ENCODE assay signal across 19 cellular contexts in the genomic region with DNA sequence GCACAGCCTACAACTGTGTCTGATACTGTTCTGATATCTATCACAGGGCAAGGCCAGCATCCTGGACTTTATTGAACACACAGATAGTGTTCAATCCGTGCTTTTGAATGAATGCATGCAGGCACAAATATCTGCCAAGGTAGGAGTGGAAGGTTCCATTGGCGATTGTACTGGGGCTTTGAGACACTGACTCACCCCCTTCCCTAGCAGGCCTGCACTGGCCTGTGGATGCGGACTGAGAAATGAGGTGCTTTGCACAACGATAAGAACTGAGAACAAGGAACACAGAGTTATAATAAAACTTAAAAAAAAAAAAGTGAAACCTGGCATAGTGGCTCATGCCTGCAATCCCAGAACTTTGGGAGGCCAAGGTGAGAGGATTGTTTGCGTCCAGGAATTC.
DNase-seq lines count a peak whose midpoint lies in the region; ATAC-seq, FAIRE-seq and TF ChIP-seq lines count a peak whose summit lies in the region.
"Had no signal": no experiment of that assay in that cellular context is flagged by ENCODE, and none has a peak within 500 bp of the region (broad histone marks: within the 10 kb centered on the region; RNA-seq: fewer than 3 reads in every experiment).

No MANE protein-coding gene starts in this region.

- DNase-seq in HPDE6-E6E7 (ENCODE audit: extremely low spot score) (peak; percentile 53), bronchial epithelial cell (ENCODE audit: low read depth) (peak; percentile 82), foreskin keratinocyte (peak; percentile 65 to 83), urothelium cell line (ENCODE audit: low spot score) (no peak), Ammon's horn (ENCODE audit: low spot score) (no peak), PC-9 (no peak), SKM-1 treated with dmso at 0.1 percent for 144 hours (lab: John Stamatoyannopoulos, UW; ENCODE audit: unreplicated experiment) (no peak)
- DNase-seq: ACHN; Calu3; CD4-positive, alpha-beta memory T cell; DMS79 treated with DMSO at 0.1 percent for 48 hours; GF-D8; HCEC 1CT; IMR-90 had no signal

- intact Hi-C loops in PC-9 (cut with micrococcal nuclease; ENCODE audit: unreplicated experiment) = no loop called here

- no peaks in the 10 kb centered on the region for H4K20me1 ChIP-seq in PC-9 (ENCODE audit: insufficient read depth)

- CTCF ChIA-PET in PC-9 (lab: Charles Lee) = no interaction called here

- H3K27me3 ChIP-seq in bronchial epithelial cell (ENCODE audit: control insufficient read depth, insufficient read depth, low read length) (no peaks in the 10 kb centered on the region), foreskin keratinocyte (no peaks in the 10 kb centered on the region), PC-9 (ENCODE audit: insufficient read depth, low read depth) (no peaks in the 10 kb centered on the region)

- POLR2A ChIA-PET in PC-9 (lab: Charles Lee; ENCODE audit: unreplicated experiment) = interaction anchor here (0.7 kb wide), 1 partner anchor 315 kb away, joined by 6 read pairs; no protein-coding TSS in a partner anchor

- H3K9me3 ChIP-seq in PC-9 (ENCODE audit: insufficient read depth, low read depth) = no peaks in the 10 kb centered on the region; the same call in 1 of the 2 replicates

- no peaks in the 10 kb centered on the region for H3K36me3 ChIP-seq in bronchial epithelial cell (ENCODE audit: control insufficient read depth, insufficient read depth, low read length)
- H3K36me3 ChIP-seq in PC-9 (ENCODE audit: low read depth) = no peaks in the 10 kb centered on the region

- no peaks in the 10 kb centered on the region for H3K9me2 ChIP-seq in PC-9 (ENCODE audit: insufficient read depth)

- no peaks in the 10 kb centered on the region for H3K4me1 ChIP-seq in foreskin keratinocyte
- H3K4me1 ChIP-seq in PC-9 (replicated peaks; ENCODE audit: insufficient read depth) = no peaks in the 10 kb centered on the region

- no peak overlapping the region for H3K27ac ChIP-seq in foreskin keratinocyte
- no peak overlapping the region for H3K27ac ChIP-seq in PC-9
- H3K27ac ChIP-seq: HL-60 had no signal

- H3F3A ChIP-seq in PC-9 (ENCODE audit: insufficient read depth, low read depth) = no peaks in the 10 kb centered on the region

- H3K4me3 ChIP-seq in bronchial epithelial cell (ENCODE audit: low read depth, low read length) (no peak overlapping the region), PC-9 (no peak overlapping the region)
- H3K4me3 ChIP-seq: GM23338 had no signal

- no peak overlapping the region for H2AFZ ChIP-seq in PC-9
- H2AFZ ChIP-seq: GM23338 had no signal

- ATAC-seq in foreskin keratinocyte = peak; percentile 89
- ATAC-seq: GM23338 had no signal

- BruUV-seq in PC-9 (replicated peaks; lab: Mats Ljungman, UMichigan) = no TSS peak

- FAIRE-seq in bronchial epithelial cell (lab: Jason Lieb, UNC) (no peak), urothelium cell line (lab: Jason Lieb, UNC) (peak; percentile 9)
- FAIRE-seq: A204.1, H54, HTR-8/SVneo had no signal

- TF ChIP-seq CTCF in bronchial epithelial cell (IDR thresholded peaks at IDR 0.05; ENCODE audit: insufficient read depth, low read length, severe bottlenecking) (no peak), foreskin keratinocyte (conservative IDR thresholded peaks at IDR 0.05) (no peak), PC-9 (conservative IDR thresholded peaks at IDR 0.05) (no peak)

- no peak overlapping the region for H3K4me2 ChIP-seq in PC-9
- H3K4me2 ChIP-seq: GM23338 had no signal

- no peaks in the 10 kb centered on the region for H3K79me2 ChIP-seq in PC-9 (ENCODE audit: low read depth)

Comparison
In these comparisons a context has a peak if more than half of its experiments do, and no peak if none do; other contexts are left out.
1. DNase-seq: peak in HPDE6-E6E7 (single experiment), bronchial epithelial cell (single experiment) and foreskin keratinocyte (2 of 2); none in urothelium cell line (single experiment), Ammon's horn (single experiment), PC-9 (0 of 2) and SKM-1 treated with dmso at 0.1 percent for 144 hours (single experiment).